19 cellular contexts compared by ENCODE assay signal in genomic region chr4:152917533-152918395, GRCh38. TPM values are rescaled to one million over a fixed set of nuclear protein-coding genes. Genes with fewer than 3 reads are reported as not detected.
DNase-seq lines count a peak whose midpoint lies in the region; ATAC-seq, FAIRE-seq and TF ChIP-seq lines count a peak whose summit lies in the region.
"Had no signal": no experiment of that assay in that cellular context is flagged by ENCODE, and none has a peak within 500 bp of the region (broad histone marks: within the 10 kb centered on the region; RNA-seq: fewer than 3 reads in every experiment).

No MANE protein-coding gene starts in this region.

- no peaks in the 10 kb centered on the region for H3K79me2 ChIP-seq in K562 (ENCODE audit: control insufficient read depth, insufficient read depth, low read length)

- TF ChIP-seq CTCF in K562 (IDR thresholded peaks at IDR 0.05 in 2 of 3, conservative IDR thresholded peaks at IDR 0.05 in 1 of 3; ENCODE audit: insufficient read depth in 2 of 3, low read depth in 1 of 3, low read length in 3 of 3) (no peak), left lung (IDR thresholded peaks at IDR 0.05) (no peak), thyroid gland (IDR thresholded peaks at IDR 0.05) (no peak)

- no TSS peak for BruUV-seq in K562 (replicated peaks; lab: Mats Ljungman, UMichigan)

- H2AFZ ChIP-seq in K562 (ENCODE audit: low read depth, low read length), result no peak overlapping the region
- H2AFZ ChIP-seq: GM23338 had no signal

- H3K9ac ChIP-seq in K562 (ENCODE audit: insufficient read depth in 1 of 2, low read depth in 2 of 2, low read length in 2 of 2), result no peak overlapping the region
- H3K9ac ChIP-seq: BLaER1 treated with 17β-estradiol and CSF1 and Interleukin-3, amounts not matched to agents 10 nM and 100 nM had no signal

- H3K4me1 ChIP-seq in K562 (replicated peaks in 1 of 2; ENCODE audit: control insufficient read depth in 2 of 2, insufficient read depth in 2 of 2, low read length in 2 of 2) (no peaks in the 10 kb centered on the region), left lung (no peaks in the 10 kb centered on the region), thyroid gland (peaks cover 12 to 16% of the 10 kb centered on the region in 2 donors)
- H3K4me1 ChIP-seq: BLaER1 treated with 17β-estradiol and CSF1 and Interleukin-3, amounts not matched to agents 10 nM and 100 nM had no signal

- no peak overlapping the region for H3K4me3 ChIP-seq in K562
- no peak overlapping the region for H3K4me3 ChIP-seq in left lung
- H3K4me3 ChIP-seq in thyroid gland (replicated peaks in 1 of 3), result no peak overlapping the region
- H3K4me3 ChIP-seq: BLaER1 treated with 17β-estradiol and CSF1 and Interleukin-3, amounts not matched to agents 10 nM and 100 nM; GM23338 had no signal

- TF ChIP-seq RAD21 in K562 (CRISPR knock-in tag; conservative IDR thresholded peaks at IDR 0.05 in 1 of 2, IDR thresholded peaks at IDR 0.05 in 1 of 2), result no peak

- H3K9me3 ChIP-seq in K562 (replicated peaks; ENCODE audit: control insufficient read depth, insufficient read depth, low read depth, low read length) (no peaks in the 10 kb centered on the region), left lung (peaks cover 0 to 25% of the 10 kb centered on the region in 2 donors), thyroid gland (no peaks in the 10 kb centered on the region)

- no peak for TF ChIP-seq EP300 in K562 (IDR thresholded peaks at IDR 0.05; ENCODE audit: low read length)

- H3K36me3 ChIP-seq in K562 (ENCODE audit: control insufficient read depth, insufficient read depth, low read length) (no peaks in the 10 kb centered on the region), left lung (no peaks in the 10 kb centered on the region), thyroid gland (no peaks in the 10 kb centered on the region)

- 51% methylated on average over 3 of the region's 3 CpGs for WGBS in K562 (ENCODE audit: insufficient coverage, low coverage, missing lambda C conversion rate)
- WGBS in thyroid gland, 2 donors, result 33 to 50% methylated on average over 3 of the region's 3 CpGs

- POLR2A ChIA-PET in K562 (lab: Yijun Ruan, JAX), result interaction anchor here (0.5 to 0.8 kb wide), 2 partner anchors 10 kb away, joined by 3 read pairs; no protein-coding TSS in a partner anchor

- no peak overlapping the region for H3K27ac ChIP-seq in K562 (ENCODE audit: extremely low read depth, low read depth, low read length)
- peak overlapping the region; percentile 59 to 69 for H3K27ac ChIP-seq in left lung
- peak overlapping the region; percentile 62 to 89 (median 84) for H3K27ac ChIP-seq in thyroid gland
- H3K27ac ChIP-seq: BLaER1 treated with 17β-estradiol and CSF1 and Interleukin-3, amounts not matched to agents 10 nM and 100 nM; HL-60 had no signal

- intact Hi-C loops in K562 (cut with micrococcal nuclease) (no loop called here), left lung (cut with DNase I) (no loop called here), thyroid gland (cut with DNase I) (no loop called here)

- peak; percentile 60 for FAIRE-seq in K562 (lab: Jason Lieb, UNC)
- FAIRE-seq: GM12892 had no signal

- no peaks in the 10 kb centered on the region for H4K20me1 ChIP-seq in K562 (replicated peaks; ENCODE audit: control insufficient read depth, insufficient read depth, low read length)
- H4K20me1 ChIP-seq: BLaER1 treated with 17β-estradiol and CSF1 and Interleukin-3, amounts not matched to agents 10 nM and 100 nM had no signal

- H3K4me2 ChIP-seq in K562 (ENCODE audit: insufficient read depth, low read length), result no peak overlapping the region
- H3K4me2 ChIP-seq: BLaER1 treated with 17β-estradiol and CSF1 and Interleukin-3, amounts not matched to agents 10 nM and 100 nM; GM23338 had no signal

- in situ Hi-C loops in K562 (cut with MboI), result no loop called here

- H3K9me1 ChIP-seq in K562 (ENCODE audit: control insufficient read depth, insufficient read depth, low read length), result no peaks in the 10 kb centered on the region

- DNase-seq in DMS53 (lab: John Stamatoyannopoulos, UW) (peak; percentile 93), K562 (ENCODE audit: extremely low read depth in 1 of 4, low spot score in 3 of 4) (no peak), left lung (no peak), thyroid gland (peak; percentile 61 to 62), GOT3 (lab: John Stamatoyannopoulos, UW) (no peak), SIG-M5 (lab: John Stamatoyannopoulos, UW) (no peak)
- DNase-seq: ACHN; Calu3; CD4-positive, CD25-positive, alpha-beta regulatory T cell; DMS 273 treated with DMSO at 0.1 percent for 48 hours; DMS79 treated with DMSO at 0.1 percent for 48 hours; GDM1; H9 had no signal

- no peaks in the 10 kb centered on the region for H3K27me3 ChIP-seq in K562 (ENCODE audit: control insufficient read depth in 2 of 2, insufficient read depth in 2 of 2, low read length in 2 of 2)
- H3K27me3 ChIP-seq in left lung, result no peaks in the 10 kb centered on the region
- no peaks in the 10 kb centered on the region for H3K27me3 ChIP-seq in thyroid gland
- H3K27me3 ChIP-seq: BLaER1 treated with 17β-estradiol and CSF1 and Interleukin-3, amounts not matched to agents 10 nM and 100 nM had no signal

- ATAC-seq in K562 (no peak), left lung (peak; percentile 93), HG02852 (IDR thresholded peaks at IDR 0.05; ENCODE audit: unreplicated experiment) (no peak), HG02623 (IDR thresholded peaks at IDR 0.05; ENCODE audit: unreplicated experiment) (no peak)
- ATAC-seq: GM23338 had no signal

- TF ChIP-seq POLR2A in K562 (conservative IDR thresholded peaks at IDR 0.05), result no peak
- no peak for TF ChIP-seq POLR2A in thyroid gland (IDR thresholded peaks at IDR 0.05)

- CTCF ChIA-PET in K562 (lab: Yijun Ruan, JAX; ENCODE audit: low intra/inter-chr PET ratio), result no interaction called here

TF ChIP-seq in K562, 482 proteins besides CTCF, POLR2A, EP300 and RAD21 (continues in another document):
- TF ChIP-seq KAT7 (CRISPR knock-in tag; IDR thresholded peaks at IDR 0.05; ENCODE audit: borderline replicate concordance) (no peak), NFE2L1 (tag; IDR thresholded peaks at IDR 0.05; ENCODE audit: borderline replicate concordance, low read depth) (no peak), ARID4B (CRISPR knock-in tag; IDR thresholded peaks at IDR 0.05) (no peak), POLR2AphosphoS2 (IDR thresholded peaks at IDR 0.05; ENCODE audit: low read length) (no peak), ZNF444 (CRISPR knock-in tag; IDR thresholded peaks at IDR 0.05) (no peak)

RNA-seq across cellular contexts. Expression of gene FHDC1, which starts 18.4 kb away (rescaled TPM):
- total RNA-seq in K562 (2011; cell fraction: chromatin; rRNA removed; ENCODE audit: low replicate concordance), result 0.83 and 1.1 TPM in 2 replicates
- 0.53 and 0.83 TPM in 2 replicates for total RNA-seq in K562 (2011; cell fraction: nucleolus; rRNA removed)
- total RNA-seq in K562 (2011; cell fraction: nucleoplasm; rRNA removed), result 0.51 and 0.69 TPM in 2 replicates
- total RNA-seq in K562 (2014; rRNA removed) (0.04 and 0.05 TPM in 2 replicates), K562 (2014; rRNA removed; fragmentation: Illumina TruSeq; extraction: Trizol) (0.07 and 0.10 TPM in 2 replicates), K562 (2015; rRNA removed; fragmentation: Illumina TruSeq; extraction: Trizol) (0.04 TPM in 2 replicates), K562 (2021) (0.16 and 0.18 TPM in 2 replicates), left lung (10 to 100 TPM; 22.4 to 32.9 TPM), thyroid gland (10 to 100 TPM; 12.4 to 26.2 (median 18.3) TPM)
- polyA plus RNA-seq in K562 (2011; rRNA removed) (0.43 and 0.66 TPM in 2 replicates), K562 (2014; fragmentation: Illumina TruSeq; extraction: Trizol) (0.07 and 0.10 TPM in 2 replicates), K562 (2014; fragmentation: Nextera tagmentation; extraction: Ambion mirVana) (under 1 TPM; 0.01 to 0.08 TPM), K562 (2014; rRNA removed) (0.03 and 0.16 TPM in 2 replicates)
- 0.33 and 0.59 TPM in 2 replicates for polyA plus RNA-seq in K562 (2011; cell fraction: cytosol; rRNA removed)
- polyA plus RNA-seq in K562 (2011; cell fraction: nucleus; rRNA removed), result 1.6 and 1.9 TPM in 2 replicates
- polyA plus RNA-seq in K562 (2012), result 0.12 and 0.24 TPM in 2 replicates
- polyA minus RNA-seq in K562 (2011; rRNA and poly(A)+ RNA removed), result 0.49 and 0.90 TPM in 2 replicates
- 0.76 and 1.6 TPM in 2 replicates for polyA minus RNA-seq in K562 (2011; cell fraction: cytosol; rRNA and poly(A)+ RNA removed)
- polyA minus RNA-seq in K562 (2011; cell fraction: nucleus; rRNA and poly(A)+ RNA removed), result 0.67 and 1.1 TPM in 2 replicates
- polyA plus RNA-seq: CD4-positive, CD25-positive, alpha-beta regulatory T cell had no signal

Comparison
In these comparisons a context has a peak if more than half of its experiments do, and no peak if none do; other contexts are left out.
1. DNase-seq: peak in DMS53 (single experiment) and thyroid gland (2 of 2); none in K562 (0 of 4), left lung (0 of 2), GOT3 (single experiment) and SIG-M5 (single experiment).
2. RNA of gene FHDC1, which starts 18.4 kb away (total RNA-seq): 22.4 to 32.9 TPM in left lung and 12.4 to 26.2 TPM in thyroid gland; 0.04 to 1.1 TPM in K562; every median in the first group is over 4 times any median in the second.